10 cellular contexts compared by ENCODE assay signal in the genomic region with DNA sequence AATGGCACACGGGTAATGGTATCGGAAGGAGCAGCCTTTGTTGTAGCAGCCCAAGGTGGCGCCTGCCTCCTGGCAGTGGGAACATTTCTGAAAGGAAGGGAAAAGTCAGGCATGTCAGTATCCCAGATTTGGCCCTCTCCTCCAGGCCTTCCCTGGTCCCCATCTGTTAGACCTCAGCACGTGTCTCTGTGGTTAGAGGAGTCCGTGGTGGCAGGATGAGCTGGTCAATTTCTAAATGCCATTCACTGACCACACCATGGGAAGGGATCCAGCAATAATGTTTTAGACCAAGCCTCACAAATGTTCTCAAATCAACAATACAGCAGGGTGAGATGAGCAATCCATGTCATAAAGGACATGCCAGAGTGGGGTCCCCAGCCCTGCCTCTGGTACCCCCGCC. TPM values are rescaled to one million over a fixed set of nuclear protein-coding genes. Genes with fewer than 3 reads are reported as not detected.
A peak's percentile ranks its signal among the peaks of the same experiment; 100 is the strongest.
DNase-seq lines count a peak whose midpoint lies in the region; ATAC-seq and TF ChIP-seq lines count a peak whose summit lies in the region.
"Had no signal": no experiment of that assay in that cellular context is flagged by ENCODE, and none has a peak within 500 bp of the region (broad histone marks: within the 10 kb centered on the region; RNA-seq: fewer than 3 reads in every experiment).

No MANE protein-coding gene starts in this region.

- H3K4me2 ChIP-seq in GM23248 (ENCODE audit: unreplicated experiment) (peak overlapping the region; percentile 27), neural progenitor cell (no peak overlapping the region)

- peak overlapping the region; percentile 42 for H3K27ac ChIP-seq in GM23248
- H3K27ac ChIP-seq in neural progenitor cell: no peak overlapping the region
- H3K27ac ChIP-seq: ovary had no signal

- no peak for TF ChIP-seq CTCF in AG04449 (IDR thresholded peaks at IDR 0.05; ENCODE audit: insufficient read depth, low read length, missing control alignments)
- no peak for TF ChIP-seq CTCF in WTC11 (IDR thresholded peaks at IDR 0.05)
- TF ChIP-seq CTCF in neural progenitor cell (IDR thresholded peaks at IDR 0.05): no peak

- H2AFZ ChIP-seq in GM23248: no peak overlapping the region
- no peak overlapping the region for H2AFZ ChIP-seq in neural progenitor cell (replicated peaks)

- no peak overlapping the region for H3K4me3 Mint-ChIP-seq in WTC11
- H3K4me3 Mint-ChIP-seq in neural progenitor cell: no peak overlapping the region

- no peaks in the 10 kb centered on the region for H3K9me3 Mint-ChIP-seq in WTC11
- no peaks in the 10 kb centered on the region for H3K9me3 Mint-ChIP-seq in neural progenitor cell

- H3K36me3 Mint-ChIP-seq in WTC11 (peaks cover 17% of the 10 kb centered on the region), neural progenitor cell (peaks cover 11% of the 10 kb centered on the region)

- no peaks in the 10 kb centered on the region for H3K9me2 ChIP-seq in GM23248 (ENCODE audit: insufficient read depth)

- H3F3A ChIP-seq in GM23248 (ENCODE audit: insufficient read depth) (peaks cover 24% of the 10 kb centered on the region), neural progenitor cell (ENCODE audit: low read depth) (no peaks in the 10 kb centered on the region)

- no peak overlapping the region for H3K4me3 ChIP-seq in AG04449 (ENCODE audit: low read depth, low read length)
- no peak overlapping the region for H3K4me3 ChIP-seq in GM23248
- H3K4me3 ChIP-seq in neural progenitor cell: no peak overlapping the region
- H3K4me3 ChIP-seq: ovary had no signal

- peaks cover 28% of the 10 kb centered on the region for H3K4me1 ChIP-seq in GM23248 (ENCODE audit: insufficient read depth)
- H3K4me1 ChIP-seq in neural progenitor cell: peaks cover 3% of the 10 kb centered on the region

- DNase-seq in AG04449 (ENCODE audit: low read depth, low spot score) (peak; percentile 67), GM23248 (peak; percentile 91), amniotic epithelial cell (ENCODE audit: low read depth) (peak; percentile 71), foreskin melanocyte (peak; percentile 59), AML-193 (lab: John Stamatoyannopoulos, UW) (no peak), NCI-H69 (lab: John Stamatoyannopoulos, UW) (no peak), WTC11 (ENCODE audit: low spot score) (no peak), neural progenitor cell (ENCODE audit: low spot score) (no peak)
- DNase-seq: NCI-H526 treated with DMSO at 0.1 percent for 48 hours, ovary had no signal

- H4K20me1 ChIP-seq in GM23248 (ENCODE audit: insufficient read depth) (peaks cover 20% of the 10 kb centered on the region; the same call in 1 of the 2 replicates), neural progenitor cell (ENCODE audit: low read depth) (peaks cover 79% of the 10 kb centered on the region)

- H3K4me1 Mint-ChIP-seq in WTC11 (0 out of 2 replicates have a peak, but pooled peaks cover 3% of the 10 kb centered on the region), neural progenitor cell (peaks cover 5% of the 10 kb centered on the region)

- in situ Hi-C loops in GM23248 (cut with MboI): no loop called here

- CTCF ChIA-PET in AG04449 (lab: Yijun Ruan, JAX): interaction anchor here (1.0 kb wide), 1 partner anchor 10 kb away, joined by 3 read pairs; no protein-coding TSS in a partner anchor
- CTCF ChIA-PET in WTC11 (lab: Charles Lee): no interaction called here

- no peaks in the 10 kb centered on the region for H3K27me3 ChIP-seq in GM23248 (replicated peaks; ENCODE audit: insufficient read depth)
- H3K27me3 ChIP-seq in neural progenitor cell: no peaks in the 10 kb centered on the region
- H3K27me3 ChIP-seq: ovary had no signal

- POLR2A ChIA-PET in AG04449 (lab: Yijun Ruan, JAX): no interaction called here
- POLR2A ChIA-PET in WTC11 (lab: Charles Lee): no interaction called here

- 0 out of 2 replicates have a peak, but pooled peaks cover 4% of the 10 kb centered on the region for H3K36me3 ChIP-seq in GM23248 (ENCODE audit: low read depth)
- no peaks in the 10 kb centered on the region for H3K36me3 ChIP-seq in neural progenitor cell
- H3K36me3 ChIP-seq: ovary had no signal

- H3K27ac Mint-ChIP-seq in WTC11 (no peak overlapping the region), neural progenitor cell (no peak overlapping the region)

- H3K79me2 ChIP-seq in GM23248 (ENCODE audit: insufficient read depth) (peaks cover 40% of the 10 kb centered on the region), neural progenitor cell (ENCODE audit: low read depth) (peaks cover 47% of the 10 kb centered on the region)

- H3K9ac ChIP-seq in GM23248: 0 out of 2 replicates have a peak overlapping the region, but pooled peaks have one; percentile 11
- no peak overlapping the region for H3K9ac ChIP-seq in neural progenitor cell

- no peaks in the 10 kb centered on the region for H3K9me3 ChIP-seq in GM23248 (ENCODE audit: low read depth)
- H3K9me3 ChIP-seq in neural progenitor cell (ENCODE audit: low read depth): no peaks in the 10 kb centered on the region
- H3K9me3 ChIP-seq: ovary had no signal

- no peak for ATAC-seq in WTC11

- H3K27me3 Mint-ChIP-seq in WTC11 (ENCODE audit: low read depth) (no peaks in the 10 kb centered on the region), neural progenitor cell (ENCODE audit: insufficient read depth, low read depth) (peaks cover 4% of the 10 kb centered on the region)

- 23 to 24% methylated on average over 6 of the region's 6 CpGs for WGBS in GM23248 (ENCODE audit: low coverage in 1 of 2, low lambda C conversion rate in 2 of 2, missing lambda C conversion rate in 2 of 2), 2 experiments

TF ChIP-seq in WTC11, 78 proteins besides CTCF, POLR2A, EP300 and RAD21:
- TF ChIP-seq, protein P1, sequence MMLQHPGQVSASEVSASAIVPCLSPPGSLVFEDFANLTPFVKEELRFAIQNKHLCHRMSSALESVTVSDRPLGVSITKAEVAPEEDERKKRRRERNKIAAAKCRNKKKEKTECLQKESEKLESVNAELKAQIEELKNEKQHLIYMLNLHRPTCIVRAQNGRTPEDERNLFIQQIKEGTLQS (CRISPR knock-in tag; conservative IDR thresholded peaks at IDR 0.05): no peak
- TF ChIP-seq CREM (CRISPR knock-in tag; IDR thresholded peaks at IDR 0.05) (no peak), EMX1 (CRISPR knock-in tag; IDR thresholded peaks at IDR 0.05) (no peak), CBFB (CRISPR knock-in tag; IDR thresholded peaks at IDR 0.05; ENCODE audit: low read depth) (no peak)
- TF ChIP-seq, protein P2, sequence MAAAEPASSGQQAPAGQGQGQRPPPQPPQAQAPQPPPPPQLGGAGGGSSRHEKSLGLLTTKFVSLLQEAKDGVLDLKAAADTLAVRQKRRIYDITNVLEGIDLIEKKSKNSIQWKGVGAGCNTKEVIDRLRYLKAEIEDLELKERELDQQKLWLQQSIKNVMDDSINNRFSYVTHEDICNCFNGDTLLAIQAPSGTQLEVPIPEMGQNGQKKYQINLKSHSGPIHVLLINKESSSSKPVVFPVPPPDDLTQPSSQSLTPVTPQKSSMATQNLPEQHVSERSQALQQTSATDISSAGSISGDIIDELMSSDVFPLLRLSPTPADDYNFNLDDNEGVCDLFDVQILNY (CRISPR knock-in tag; IDR thresholded peaks at IDR 0.05): no peak

RNA-seq across cellular contexts. Expression of a gene that starts 49.0 kb away (rescaled TPM):
- total RNA-seq in GM23248 (2014; rRNA removed; shearing (Covaris generic)): 0.13 TPM in 1 of 2 replicates, not detected in the other
- polyA plus RNA-seq in GM23248 (2016; fragmentation: Nextera tagmentation; extraction: Ambion mirVana): 0.15 and 0.16 TPM in 2 replicates
- total RNA-seq in WTC11 (2021) (1.4 to 1.7 TPM (median 1.6 TPM) in 3 replicates), neural progenitor cell (ENCODE audit: low replicate concordance) (0.24 and 1.5 TPM in 2 replicates)

Comparison
In these comparisons a context has a peak if more than half of its experiments do, and no peak if none do; other contexts are left out.
1. DNase-seq: peak in AG04449 (single experiment), GM23248 (single experiment), amniotic epithelial cell (single experiment) and foreskin melanocyte (single experiment); none in AML-193 (0 of 2), NCI-H69 (single experiment), WTC11 (single experiment) and neural progenitor cell (single experiment).